Comparison of ENCODE assay signal across 9 cellular contexts in the genomic region with DNA sequence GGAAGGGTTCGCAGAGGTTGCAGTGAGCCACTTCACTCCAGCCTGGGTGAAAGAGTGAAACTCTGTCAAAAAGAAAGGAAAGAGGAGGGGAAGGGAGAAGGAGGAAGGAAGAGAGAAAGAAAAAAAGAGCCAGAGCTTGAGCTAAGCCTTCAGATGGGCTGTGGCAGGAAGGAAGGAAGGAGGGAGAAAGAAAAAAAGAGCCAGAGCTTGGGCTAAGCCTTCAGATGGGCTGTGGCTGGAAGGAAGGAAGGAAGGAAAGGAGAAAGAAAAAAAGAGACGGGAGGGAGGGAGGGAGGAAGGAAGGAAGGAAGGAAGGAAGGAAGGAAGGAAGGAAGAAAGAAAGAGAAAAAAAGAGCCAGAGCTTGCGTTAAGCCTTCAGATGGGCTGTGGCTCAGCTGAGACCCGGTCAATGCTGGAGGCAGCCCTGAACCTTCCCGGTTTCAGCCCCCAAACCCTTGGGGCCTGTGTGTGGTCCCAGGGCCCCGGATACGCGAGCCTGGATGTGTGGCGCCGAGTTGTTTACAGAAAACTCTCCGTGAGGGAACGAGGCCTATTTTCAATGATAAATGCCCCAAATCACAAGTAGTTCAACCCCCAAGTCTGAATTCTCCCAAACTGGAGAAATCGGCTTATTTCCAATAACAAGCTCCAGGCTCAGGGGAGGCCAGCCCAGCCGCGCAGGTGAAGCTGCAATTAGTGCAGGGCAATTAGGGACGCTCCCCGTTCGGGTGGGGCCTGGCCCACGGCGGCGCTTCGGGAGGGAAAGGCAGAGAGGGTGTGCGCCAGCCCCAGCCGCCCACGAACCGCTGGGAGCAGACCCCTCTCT. TPM values are rescaled to one million over a fixed set of nuclear protein-coding genes. Genes with fewer than 3 reads are reported as not detected.
DNase-seq lines count a peak whose midpoint lies in the region; ATAC-seq, FAIRE-seq and TF ChIP-seq lines count a peak whose summit lies in the region.
"Had no signal": no experiment of that assay in that cellular context is flagged by ENCODE, and none has a peak within 500 bp of the region (broad histone marks: within the 10 kb centered on the region; RNA-seq: fewer than 3 reads in every experiment).

No MANE protein-coding gene starts in this region.

- no peaks in the 10 kb centered on the region for H4K20me1 ChIP-seq in astrocyte (ENCODE audit: insufficient read depth, low read length)

- H3K36me3 ChIP-seq in CD8-positive, alpha-beta memory T cell (ENCODE audit: insufficient read depth, low read length) = no peaks in the 10 kb centered on the region
- H3K36me3 ChIP-seq in astrocyte (ENCODE audit: insufficient read depth, low read length) = no peaks in the 10 kb centered on the region

- H3K4me1 Mint-ChIP-seq in CD8-positive, alpha-beta memory T cell = peaks cover 22 to 31% (median 31%) of the 10 kb centered on the region in 3 donors
- H3K4me1 Mint-ChIP-seq in astrocyte (ENCODE audit: low read depth, unreplicated experiment) = no peaks in the 10 kb centered on the region
- peaks cover 25% of the 10 kb centered on the region for H3K4me1 Mint-ChIP-seq in nephron progenitor cell
- H3K4me1 Mint-ChIP-seq in chondrocyte (ENCODE audit: low read depth) = peaks cover 14% of the 10 kb centered on the region

- peak overlapping the region in 4 of 8 donors; percentile 15 to 70 (median 47) for H3K27ac Mint-ChIP-seq in CD8-positive, alpha-beta memory T cell
- H3K27ac Mint-ChIP-seq in astrocyte (ENCODE audit: unreplicated experiment) (no peak overlapping the region), nephron progenitor cell (peak overlapping the region; percentile 31), chondrocyte (ENCODE audit: unreplicated experiment) (no peak overlapping the region)

- no peaks in the 10 kb centered on the region for H3K27me3 Mint-ChIP-seq in CD8-positive, alpha-beta memory T cell
- H3K27me3 Mint-ChIP-seq in astrocyte (ENCODE audit: low read depth, unreplicated experiment) = no peaks in the 10 kb centered on the region
- H3K27me3 Mint-ChIP-seq in nephron progenitor cell (ENCODE audit: low read depth, poor library complexity) = peaks cover 11% of the 10 kb centered on the region
- H3K27me3 Mint-ChIP-seq in chondrocyte (ENCODE audit: low read depth) = no peaks in the 10 kb centered on the region

- no peaks in the 10 kb centered on the region for H3K9me3 ChIP-seq in CD8-positive, alpha-beta memory T cell (ENCODE audit: low read length)
- no peaks in the 10 kb centered on the region for H3K9me3 ChIP-seq in astrocyte (ENCODE audit: insufficient read depth, low read depth, low read length)

- H3K9ac ChIP-seq in astrocyte (ENCODE audit: low read length) = no peak overlapping the region

- DNase-seq in CD8-positive, alpha-beta memory T cell = no peak
- DNase-seq in NCI-H2081 treated with DMSO at 0.1 percent for 48 hours (lab: John Stamatoyannopoulos, UW) (peak; percentile 24), astrocyte (ENCODE audit: low read depth) (no peak), nephron progenitor cell (no peak), SKM-1 treated with dmso at 0.1 percent for 144 hours (lab: John Stamatoyannopoulos, UW; ENCODE audit: unreplicated experiment) (no peak), C1 segment of cervical spinal cord (lab: John Stamatoyannopoulos, UW) (no peak), chondrocyte (ENCODE audit: low spot score) (no peak)
- DNase-seq: PC-3 had no signal

- CTCF ChIA-PET in CD8-positive, alpha-beta memory T cell (lab: Charles Lee) = interaction anchor here (1.1 to 3.8 kb wide), 4 partner anchors 13 to 86 kb away, joined by 3 to 21 read pairs (median 8); partner anchors contain the start of gene ANKRD9

- H3K4me1 ChIP-seq in CD8-positive, alpha-beta memory T cell (ENCODE audit: insufficient read depth, low read length) = peaks cover 18% of the 10 kb centered on the region
- peaks cover 14% of the 10 kb centered on the region for H3K4me1 ChIP-seq in astrocyte (ENCODE audit: insufficient read depth, low read length)

- no peaks in the 10 kb centered on the region for H3K36me3 Mint-ChIP-seq in CD8-positive, alpha-beta memory T cell
- H3K36me3 Mint-ChIP-seq in astrocyte (ENCODE audit: low read depth, unreplicated experiment) = no peaks in the 10 kb centered on the region
- no peaks in the 10 kb centered on the region for H3K36me3 Mint-ChIP-seq in nephron progenitor cell (ENCODE audit: low read depth)
- no peaks in the 10 kb centered on the region for H3K36me3 Mint-ChIP-seq in chondrocyte (ENCODE audit: low read depth)

- no peak for ATAC-seq in HG02981 (IDR thresholded peaks at IDR 0.05; ENCODE audit: unreplicated experiment)

- POLR2A ChIA-PET in CD8-positive, alpha-beta memory T cell (lab: Charles Lee) = interaction anchor here (2.0 kb wide), 1 partner anchor 68 kb away, joined by 5 read pairs; no protein-coding TSS in a partner anchor

- H3K9me3 Mint-ChIP-seq in CD8-positive, alpha-beta memory T cell = no peaks in the 10 kb centered on the region
- H3K9me3 Mint-ChIP-seq in astrocyte (ENCODE audit: unreplicated experiment) (no peaks in the 10 kb centered on the region), nephron progenitor cell (no peaks in the 10 kb centered on the region), chondrocyte (ENCODE audit: low read depth) (no peaks in the 10 kb centered on the region)

- no peaks in the 10 kb centered on the region for H3K27me3 ChIP-seq in CD8-positive, alpha-beta memory T cell (ENCODE audit: insufficient read depth, low read length, poor library complexity, severe bottlenecking)
- no peaks in the 10 kb centered on the region for H3K27me3 ChIP-seq in astrocyte (ENCODE audit: insufficient read depth, low read length)

- H2AFZ ChIP-seq in astrocyte (ENCODE audit: low read depth, low read length) = peak overlapping the region; percentile 69

- FAIRE-seq in astrocyte (lab: Jason Lieb, UNC) = no peak

- TF ChIP-seq CTCF in astrocyte (IDR thresholded peaks at IDR 0.05; ENCODE audit: insufficient read depth, low read depth, low read length) (no peak), nephron progenitor cell (IDR thresholded peaks at IDR 0.05) (no peak), chondrocyte (IDR thresholded peaks at IDR 0.05) (no peak)

- no peaks in the 10 kb centered on the region for H3K79me2 ChIP-seq in astrocyte (ENCODE audit: insufficient read depth, low read length)

- peak overlapping the region; percentile 57 to 92 (median 75) for H3K4me3 Mint-ChIP-seq in CD8-positive, alpha-beta memory T cell
- H3K4me3 Mint-ChIP-seq in astrocyte (ENCODE audit: unreplicated experiment) (no peak overlapping the region), nephron progenitor cell (no peak overlapping the region), chondrocyte (ENCODE audit: unreplicated experiment) (no peak overlapping the region)

- peak overlapping the region; percentile 71 for H3K4me3 ChIP-seq in CD8-positive, alpha-beta memory T cell (ENCODE audit: low read length)
- H3K4me3 ChIP-seq in astrocyte (ENCODE audit: insufficient read depth, low read depth, low read length) = no peak overlapping the region

- no peak overlapping the region for H3K27ac ChIP-seq in CD8-positive, alpha-beta memory T cell (ENCODE audit: low read depth, low read length)
- H3K27ac ChIP-seq in astrocyte (ENCODE audit: low read depth, low read length) = no peak overlapping the region

- H3K4me2 ChIP-seq in astrocyte (ENCODE audit: low read length) = peak overlapping the region; percentile 93

RNA-seq across cellular contexts. Expression of gene ANKRD9, which starts 13.8 kb away (rescaled TPM):
- 10 to 100 TPM; 10.1 to 12.1 TPM for total RNA-seq in CD8-positive, alpha-beta memory T cell
- 1.3 TPM for polyA plus RNA-seq in CD8-positive, alpha-beta memory T cell
- total RNA-seq in astrocyte = 7.9 and 9.4 TPM in 2 replicates
- total RNA-seq in chondrocyte = 17.3 to 19.5 TPM (median 18.0 TPM) in 3 replicates

Comparison
In these comparisons a context has a peak if more than half of its experiments do, and no peak if none do; other contexts are left out.
1. H3K4me3 Mint-ChIP-seq: peak in CD8-positive, alpha-beta memory T cell (7 of 7); none in astrocyte (single experiment), nephron progenitor cell (single experiment) and chondrocyte (single experiment).